In genomic region chr11:88330826-88331428, GRCh38 we compare ENCODE assay signal across 19 cellular contexts. TPM values are rescaled to one million over a fixed set of nuclear protein-coding genes. Genes with fewer than 3 reads are reported as not detected.
DNase-seq lines count a peak whose midpoint lies in the region; ATAC-seq and TF ChIP-seq lines count a peak whose summit lies in the region.
"Had no signal": no experiment of that assay in that cellular context is flagged by ENCODE, and none has a peak within 500 bp of the region (broad histone marks: within the 10 kb centered on the region; RNA-seq: fewer than 3 reads in every experiment).

No MANE protein-coding gene starts in this region.

- no peak overlapping the region for H3K27ac ChIP-seq in CD4-positive, alpha-beta memory T cell (ENCODE audit: low read depth, low read length)
- H3K27ac ChIP-seq: GM23248, SJSA1 had no signal

- peaks cover 32% of the 10 kb centered on the region for H3K36me3 ChIP-seq in CD4-positive, alpha-beta memory T cell (ENCODE audit: insufficient read depth, low read length)
- H3K36me3 ChIP-seq: SJSA1 had no signal

- H3K4me3 Mint-ChIP-seq in CD4-positive, alpha-beta memory T cell, result peak overlapping the region in 5 of 8 donors; percentile 6 to 40 (median 9)
- H3K4me3 Mint-ChIP-seq in activated T-helper 17 cell treated with anti-CD3 and anti-CD28 coated beads, Interleukin-2, amount 50 U/mL, for 72 hours, result no peak overlapping the region
- H3K4me3 Mint-ChIP-seq in mesothelial cell of epicardium, result no peak overlapping the region
- H3K4me3 Mint-ChIP-seq in activated CD4-positive, alpha-beta memory T cell treated with anti-CD3 and anti-CD28 coated beads for 36 hours, result no peak overlapping the region
- H3K4me3 Mint-ChIP-seq: CD8-positive, alpha-beta T cell had no signal

- no peaks in the 10 kb centered on the region for H3K27me3 Mint-ChIP-seq in CD4-positive, alpha-beta memory T cell
- H3K27me3 Mint-ChIP-seq in activated T-helper 17 cell treated with anti-CD3 and anti-CD28 coated beads, Interleukin-2, amount 50 U/mL, for 72 hours, result no peaks in the 10 kb centered on the region
- H3K27me3 Mint-ChIP-seq in mesothelial cell of epicardium (ENCODE audit: low read depth), result no peaks in the 10 kb centered on the region
- no peaks in the 10 kb centered on the region for H3K27me3 Mint-ChIP-seq in activated CD4-positive, alpha-beta memory T cell treated with anti-CD3 and anti-CD28 coated beads for 36 hours

- H3K4me1 ChIP-seq in CD4-positive, alpha-beta memory T cell (ENCODE audit: insufficient read depth, low read length), result peaks cover 92% of the 10 kb centered on the region
- H3K4me1 ChIP-seq: SJSA1 had no signal

- peaks cover 64 to 95% (median 79%) of the 10 kb centered on the region in 4 donors for H3K4me1 Mint-ChIP-seq in CD4-positive, alpha-beta memory T cell
- peaks cover 38% of the 10 kb centered on the region for H3K4me1 Mint-ChIP-seq in activated T-helper 17 cell treated with anti-CD3 and anti-CD28 coated beads, Interleukin-2, amount 50 U/mL, for 72 hours
- H3K4me1 Mint-ChIP-seq in mesothelial cell of epicardium, result peaks cover 68% of the 10 kb centered on the region
- peaks cover 76% of the 10 kb centered on the region for H3K4me1 Mint-ChIP-seq in activated CD4-positive, alpha-beta memory T cell treated with anti-CD3 and anti-CD28 coated beads for 36 hours (ENCODE audit: low read depth)

- POLR2A ChIA-PET in CD4-positive, alpha-beta memory T cell (lab: Charles Lee; ENCODE audit: partially characterized antibody), result no interaction called here
- POLR2A ChIA-PET in activated CD4-positive, alpha-beta memory T cell treated with anti-CD3 and anti-CD28 coated beads for 36 hours (lab: Charles Lee), result no interaction called here

- TF ChIP-seq POLR2A in GM19193 (IDR thresholded peaks at IDR 0.05; ENCODE audit: extremely low read depth, insufficient read depth, insufficient read length), result peak; percentile 17

- no peaks in the 10 kb centered on the region for H3K9me3 ChIP-seq in CD4-positive, alpha-beta memory T cell (ENCODE audit: control insufficient read depth in 1 of 2, low read length in 2 of 2)
- H3K9me3 ChIP-seq: SJSA1 had no signal

- CTCF ChIA-PET in CD4-positive, alpha-beta memory T cell (lab: Charles Lee; ENCODE audit: partially characterized antibody), result interaction anchor here (1.6 kb wide), 1 partner anchor 13 kb away, joined by 3 read pairs; no protein-coding TSS in a partner anchor
- CTCF ChIA-PET in activated CD4-positive, alpha-beta memory T cell treated with anti-CD3 and anti-CD28 coated beads for 36 hours (lab: Charles Lee), result interaction anchor here (1.8 kb wide), 1 partner anchor 221 kb away, joined by 7 read pairs; no protein-coding TSS in a partner anchor

- peak overlapping the region in 3 of 7 donors; percentile 3 to 76 (median 29) for H3K27ac Mint-ChIP-seq in CD4-positive, alpha-beta memory T cell
- H3K27ac Mint-ChIP-seq in activated T-helper 17 cell treated with anti-CD3 and anti-CD28 coated beads, Interleukin-2, amount 50 U/mL, for 72 hours, result peak overlapping the region; percentile 66
- peak overlapping the region; percentile 54 for H3K27ac Mint-ChIP-seq in mesothelial cell of epicardium
- no peak overlapping the region for H3K27ac Mint-ChIP-seq in activated CD4-positive, alpha-beta memory T cell treated with anti-CD3 and anti-CD28 coated beads for 36 hours

- no peak overlapping the region for H3K4me3 ChIP-seq in CD4-positive, alpha-beta memory T cell (ENCODE audit: low read length in 2 of 2)
- H3K4me3 ChIP-seq: GM23248, SJSA1 had no signal

- TF ChIP-seq CTCF in mesothelial cell of epicardium (IDR thresholded peaks at IDR 0.05; ENCODE audit: unreplicated experiment), result no peak

- H3K9me3 Mint-ChIP-seq in CD4-positive, alpha-beta memory T cell, result peaks cover 0 to 4% (median 0%) of the 10 kb centered on the region in 8 donors
- no peaks in the 10 kb centered on the region for H3K9me3 Mint-ChIP-seq in activated T-helper 17 cell treated with anti-CD3 and anti-CD28 coated beads, Interleukin-2, amount 50 U/mL, for 72 hours
- no peaks in the 10 kb centered on the region for H3K9me3 Mint-ChIP-seq in mesothelial cell of epicardium
- H3K9me3 Mint-ChIP-seq in activated CD4-positive, alpha-beta memory T cell treated with anti-CD3 and anti-CD28 coated beads for 36 hours, result no peaks in the 10 kb centered on the region
- H3K9me3 Mint-ChIP-seq: CD8-positive, alpha-beta T cell had no signal

- no peaks in the 10 kb centered on the region for H3K27me3 ChIP-seq in CD4-positive, alpha-beta memory T cell (ENCODE audit: insufficient read depth, low read length)
- H3K27me3 ChIP-seq: SJSA1 had no signal

- intact Hi-C loops in CD4-positive, alpha-beta memory T cell (cut with micrococcal nuclease), result loop anchor here (10.0 kb wide), 1 partner anchor 1894 kb away; the partner anchor contains the start of gene CHORDC1
- intact Hi-C loops in activated CD4-positive, alpha-beta memory T cell treated with anti-CD3 and anti-CD28 coated beads for 36 hours (cut with micrococcal nuclease), result loop anchor here (10.0 kb wide), 2 partner anchors 1526 to 1894 kb away; partner anchors contain the start of genes CHORDC1 and PRSS23
- intact Hi-C loops in posterior cingulate gyrus (cut with DNase I), result no loop called here

- DNase-seq in CD4-positive, alpha-beta memory T cell, result no peak
- DNase-seq in mesothelial cell of epicardium (ENCODE audit: low spot score in 2 of 2, unreplicated experiment in 2 of 2) (no peak), posterior cingulate gyrus (no peak)
- DNase-seq in activated CD4-positive, alpha-beta memory T cell treated with anti-CD3 and anti-CD28 coated beads for 36 hours, result no peak
- DNase-seq: AML-193; CD8-positive, alpha-beta T cell; DMS 273 treated with DMSO at 0.1 percent for 48 hours; EL; GM23248; IMR-90; NCI-H146; NCI-H2081 treated with DMSO at 0.1 percent for 48 hours; NCI-H526; NK-92 treated with Interleukin-12 subunit alpha and Interleukin-12 subunit beta, amount 100 ng/mL, for 24 hours; SW 1271 had no signal

- peaks cover 54 to 78% of the 10 kb centered on the region in 2 donors for H3K36me3 Mint-ChIP-seq in CD4-positive, alpha-beta memory T cell
- H3K36me3 Mint-ChIP-seq in activated T-helper 17 cell treated with anti-CD3 and anti-CD28 coated beads, Interleukin-2, amount 50 U/mL, for 72 hours (ENCODE audit: low read depth), result peaks cover 99% of the 10 kb centered on the region
- H3K36me3 Mint-ChIP-seq in mesothelial cell of epicardium, result peaks cover 54% of the 10 kb centered on the region
- peaks cover 58% of the 10 kb centered on the region for H3K36me3 Mint-ChIP-seq in activated CD4-positive, alpha-beta memory T cell treated with anti-CD3 and anti-CD28 coated beads for 36 hours

- ATAC-seq in activated T-helper 17 cell treated with anti-CD3 and anti-CD28 coated beads, Interleukin-2, amount 50 U/mL, for 72 hours (replicated peaks), result no peak
- ATAC-seq in GM21528 (IDR thresholded peaks at IDR 0.05; ENCODE audit: low FRiP score, unreplicated experiment), result no peak
- ATAC-seq: CD8-positive, alpha-beta T cell had no signal

RNA-seq across cellular contexts. Expression of gene CTSC, which starts 6.6 kb away (rescaled TPM):
- 10 to 100 TPM; 57.1 to 60.0 TPM for total RNA-seq in CD4-positive, alpha-beta memory T cell
- polyA plus RNA-seq in CD4-positive, alpha-beta memory T cell, result 100 to 1,000 TPM; 139 to 161 TPM
- 100 to 1,000 TPM in 1 of 2 donors, 10 to 100 TPM in 1; 57.3 to 142 TPM for total RNA-seq in activated T-helper 17 cell treated with anti-CD3 and anti-CD28 coated beads, Interleukin-2, amount 50 U/mL, for 72 hours
- 230 to 233 TPM (median 233 TPM) in 3 replicates for total RNA-seq in mesothelial cell of epicardium
- total RNA-seq in activated CD4-positive, alpha-beta memory T cell treated with anti-CD3 and anti-CD28 coated beads for 36 hours, result 10 to 100 TPM; 66.5 to 70.7 TPM

Comparison
In these comparisons a context has a peak if more than half of its experiments do, and no peak if none do; other contexts are left out.
1. H3K4me3 Mint-ChIP-seq: peak in CD4-positive, alpha-beta memory T cell (5 of 8); none in activated T-helper 17 cell treated with anti-CD3 and anti-CD28 coated beads, Interleukin-2, amount 50 U/mL, for 72 hours (single experiment), mesothelial cell of epicardium (single experiment) and activated CD4-positive, alpha-beta memory T cell treated with anti-CD3 and anti-CD28 coated beads for 36 hours (single experiment).